8 cellular contexts compared by ENCODE assay signal in genomic region chr19:679418-680286, GRCh38. TPM values are rescaled to one million over a fixed set of nuclear protein-coding genes. Genes with fewer than 3 reads are reported as not detected.
DNase-seq lines count a peak whose midpoint lies in the region; ATAC-seq and TF ChIP-seq lines count a peak whose summit lies in the region.

No MANE protein-coding gene starts in this region.

- H3K36me3 ChIP-seq in Panc1 (ENCODE audit: control insufficient read depth, insufficient read depth, low read length) (no peaks in the 10 kb centered on the region), gastrocnemius medialis (no peaks in the 10 kb centered on the region)

- peak; percentile 12 for ATAC-seq in HG02870 (IDR thresholded peaks at IDR 0.05; ENCODE audit: unreplicated experiment)
- peak; percentile 32 for ATAC-seq in Panc1
- no peak for ATAC-seq in gastrocnemius medialis

- peaks cover 25% of the 10 kb centered on the region for H3K27me3 Mint-ChIP-seq in brain

- peak overlapping the region; percentile 76 to 88 (median 83) for H3K4me3 Mint-ChIP-seq in brain

- H3K27me3 ChIP-seq in Panc1 (ENCODE audit: control insufficient read depth, insufficient read depth, low read length): no peaks in the 10 kb centered on the region
- H3K27me3 ChIP-seq in gastrocnemius medialis: peaks cover 10 to 13% (median 12%) of the 10 kb centered on the region in 3 donors

- H3K9me3 ChIP-seq in Panc1 (ENCODE audit: control insufficient read depth, insufficient read depth, low read depth, low read length) (no peaks in the 10 kb centered on the region), iPS-18c (ENCODE audit: control insufficient read depth, insufficient read depth, low read length) (no peaks in the 10 kb centered on the region), gastrocnemius medialis (no peaks in the 10 kb centered on the region)

- no peaks in the 10 kb centered on the region for H3K9me3 Mint-ChIP-seq in brain

- intact Hi-C loops in Panc1 (cut with micrococcal nuclease; ENCODE audit: unreplicated experiment): no loop called here
- intact Hi-C loops in gastrocnemius medialis (cut with DNase I; ENCODE audit: low total_unique reads): loop anchor here (1.0 to 2.0 kb wide), 4 partner anchors 16 to 173 kb away; partner anchors contain the start of genes BSG, PTBP1 and RNF126

- POLR2A ChIA-PET in Panc1 (lab: Charles Lee): no interaction called here

- BruUV-seq in Panc1 (replicated peaks; lab: Mats Ljungman, UMichigan): no TSS peak

- CTCF ChIA-PET in Panc1 (lab: Charles Lee): interaction anchor here (0.6 kb wide), 2 partner anchors 70 to 290 kb away, joined by 3 to 4 read pairs; no protein-coding TSS in a partner anchor

- H3K27ac Mint-ChIP-seq in brain: peak overlapping the region in 3 of 5 experiments; percentile 26 to 81 (median 77)

- H3K4me1 ChIP-seq in Panc1 (ENCODE audit: control insufficient read depth, insufficient read depth, low read length) (peaks cover 22% of the 10 kb centered on the region), gastrocnemius medialis (peaks cover 0 to 29% of the 10 kb centered on the region in 2 donors)

- no peaks in the 10 kb centered on the region for H3K36me3 Mint-ChIP-seq in brain

- TF ChIP-seq POLR2A in gastrocnemius medialis (IDR thresholded peaks at IDR 0.05): no peak

- peak; percentile 41 for DNase-seq in activated T-cell treated with anti-CD3 and anti-CD28 coated beads for 48 hours (ENCODE audit: low read depth)
- no peak for DNase-seq in activated T-cell treated with anti-CD3 and anti-CD28 coated beads for 4 hours
- no peak for DNase-seq in Panc1 (ENCODE audit: low read depth, low spot score)
- DNase-seq in gastrocnemius medialis: no peak
- DNase-seq in HT-29 (ENCODE audit: low spot score): no peak

- H3K27ac ChIP-seq in Panc1 (ENCODE audit: low read length) (peak overlapping the region; percentile 54; the same call in 1 of the 2 replicates), gastrocnemius medialis (peak overlapping the region; percentile 77 to 89 (median 86))

- TF ChIP-seq CTCF in Panc1 (IDR thresholded peaks at IDR 0.05) (no peak), brain (conservative IDR thresholded peaks at IDR 0.05) (peak in 1 of 2 experiments; percentile 0), gastrocnemius medialis (IDR thresholded peaks at IDR 0.05 in 4 of 5, conservative IDR thresholded peaks at IDR 0.05 in 1 of 5) (no peak)

- peak overlapping the region; percentile 47 to 65 for H3K4me3 ChIP-seq in Panc1 (ENCODE audit: low read depth in 2 of 2, low read length in 2 of 2)
- H3K4me3 ChIP-seq in iPS-18c (ENCODE audit: insufficient read depth, low read depth, low read length): peak overlapping the region; percentile 84
- H3K4me3 ChIP-seq in gastrocnemius medialis: peak overlapping the region; percentile 56 to 89 (median 66)

- in situ Hi-C loops in Panc1 (cut with HindIII; ENCODE audit: low pct_unique_long_range_greater_than_20kb, low sequenced_read_pairs): no loop called here
- in situ Hi-C loops in gastrocnemius medialis (cut with MboI; ENCODE audit: low sequenced_read_pairs in 4 of 4): no loop called here

- peaks cover 27% of the 10 kb centered on the region for H3K4me1 Mint-ChIP-seq in brain

RNA-seq across cellular contexts. Expression of gene FSTL3, which starts 3.5 kb away (rescaled TPM):
- 32.5 TPM for total RNA-seq in Panc1 (2021; ENCODE audit: unreplicated experiment)
- polyA plus RNA-seq in Panc1 (2012; ENCODE audit: insufficient read length): 39.5 TPM
- polyA plus RNA-seq in brain (ENCODE audit: insufficient read depth, low read depth, low replicate concordance): 10.9 TPM
- 10 to 100 TPM in 3 of 4 donors, 1 to 10 TPM in 1; 7.5 to 20.1 (median 15.9) TPM for total RNA-seq in gastrocnemius medialis
- total RNA-seq in HT-29 (2014; rRNA removed; shearing (Covaris generic)): 6.2 and 8.9 TPM in 2 replicates

RNA-seq across cellular contexts. Expression of gene PRSS57, which starts 15.6 kb away (rescaled TPM):
- total RNA-seq in Panc1 (2021; ENCODE audit: unreplicated experiment): not detected
- not detected for polyA plus RNA-seq in Panc1 (2012; ENCODE audit: insufficient read length)
- not detected for polyA plus RNA-seq in brain (ENCODE audit: insufficient read depth, low read depth, low replicate concordance)
- total RNA-seq in gastrocnemius medialis: not detected
- total RNA-seq in HT-29 (2014; rRNA removed; shearing (Covaris generic)): not detected in 2 replicates

RNA-seq across cellular contexts. Expression of gene RNF126, which starts 16.6 kb away (rescaled TPM):
- total RNA-seq in Panc1 (2021; ENCODE audit: unreplicated experiment) (61.2 TPM), gastrocnemius medialis (100 to 1,000 TPM in 3 of 4 donors, 10 to 100 TPM in 1; 72.3 to 148 (median 129) TPM)
- 80.4 TPM for polyA plus RNA-seq in Panc1 (2012; ENCODE audit: insufficient read length)
- 58.5 TPM for polyA plus RNA-seq in brain (ENCODE audit: insufficient read depth, low read depth, low replicate concordance)
- 123 TPM in 2 replicates for total RNA-seq in HT-29 (2014; rRNA removed; shearing (Covaris generic))

RNA-seq across cellular contexts. Expression of gene PALM, which starts 29.1 kb away (rescaled TPM):
- total RNA-seq in Panc1 (2021; ENCODE audit: unreplicated experiment) (14.4 TPM), gastrocnemius medialis (10 to 100 TPM in 1 of 4 donors, 1 to 10 TPM in 3; 4.4 to 10.2 (median 7.2) TPM)
- polyA plus RNA-seq in Panc1 (2012; ENCODE audit: insufficient read length): 27.2 TPM
- polyA plus RNA-seq in brain (ENCODE audit: insufficient read depth, low read depth, low replicate concordance): 384 TPM
- total RNA-seq in HT-29 (2014; rRNA removed; shearing (Covaris generic)): 0.13 TPM in 1 of 2 replicates, not detected in the other

RNA-seq across cellular contexts. Expression of gene FGF22, which starts 40.0 kb away (rescaled TPM):
- total RNA-seq in Panc1 (2021; ENCODE audit: unreplicated experiment) (0.72 TPM), gastrocnemius medialis (not detected)
- 0.48 TPM for polyA plus RNA-seq in Panc1 (2012; ENCODE audit: insufficient read length)
- 1.6 TPM for polyA plus RNA-seq in brain (ENCODE audit: insufficient read depth, low read depth, low replicate concordance)
- 0.05 and 0.36 TPM in 2 replicates for total RNA-seq in HT-29 (2014; rRNA removed; shearing (Covaris generic))

Comparison
In these comparisons a context has a peak if more than half of its experiments do, and no peak if none do; other contexts are left out.
1. ATAC-seq: peak in HG02870 (single experiment) and Panc1 (single experiment); none in gastrocnemius medialis (0 of 2).
2. Peak in every context shown above with its lines, with median percentiles within 50 percentile points of each other: H3K4me3 ChIP-seq.